In the genomic region with DNA sequence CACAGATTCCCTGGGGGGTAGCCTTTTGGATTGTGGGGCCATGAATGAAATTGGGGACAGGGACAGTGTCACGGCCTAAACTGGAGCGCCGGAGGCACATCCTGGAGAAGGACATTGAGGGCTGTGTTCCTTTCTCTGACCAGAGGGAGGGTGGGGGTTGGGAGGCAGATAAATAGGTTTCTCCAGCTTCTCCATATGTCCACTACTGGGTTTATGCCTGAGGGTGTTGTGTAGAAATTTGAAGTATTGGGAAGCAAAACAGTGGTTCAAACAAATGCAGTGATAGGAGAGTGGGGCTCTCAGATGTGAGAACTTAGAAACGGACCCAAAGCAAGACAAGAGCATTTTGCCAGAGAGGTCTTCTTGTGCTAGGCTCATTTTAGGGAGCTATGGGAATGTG, we compare ENCODE assay signal across 20 cellular contexts. TPM values are rescaled to one million over a fixed set of nuclear protein-coding genes. Genes with fewer than 3 reads are reported as not detected.
"Had no signal": no experiment of that assay in that cellular context is flagged by ENCODE, and none has a peak within 500 bp of the region (broad histone marks: within the 10 kb centered on the region; RNA-seq: fewer than 3 reads in every experiment).

No MANE protein-coding gene starts in this region.

- ATAC-seq: activated T-cell treated with anti-CD3 and anti-CD28 coated beads, Interleukin-2, amount 50 U/mL, for 72 hours; esophagus mucosa; mucosa of descending colon; stimulated activated naive B cell treated with anti-CD40 and anti-IgM and Interleukin-4, amounts not matched to agents 10 μg/mL and 1 μg/mL and 100 μg/mL, for 72 hours had no signal

- DNase-seq: activated CD4-positive, alpha-beta T cell treated with anti-CD3 and anti-CD28 coated beads, Interleukin-2, amount 50 U/mL, for 4 hours; activated effector memory CD4-positive, alpha-beta T cell treated with Interleukin-2 at 50 U/mL for 16 hours; activated naive CD4-positive, alpha-beta T cell treated with anti-CD3 and anti-CD28 coated beads, Interleukin-2, amount 10 ng/mL, durations not matched to agents 7 days and 5 days; activated T-cell treated with anti-CD3 and anti-CD28 coated beads, Interleukin-2, amount 50 U/mL, for 72 hours; amygdala; effector CD4-positive, alpha-beta T cell; foreskin melanocyte; mucosa of descending colon; posterior cingulate gyrus; sigmoid colon; stimulated activated CD4-positive, alpha-beta T cell treated with anti-CD3 and anti-CD28 coated beads, Interleukin-2, amount 100 ng/mL, for 48 hours; stimulated activated CD8-positive, alpha-beta memory T cell treated with anti-CD3 and anti-CD28 coated beads, Interleukin-4, amount 100 ng/mL, for 48 hours; stimulated activated naive B cell treated with anti-CD40 and anti-IgM and Interleukin-4, amounts not matched to agents 10 μg/mL and 1 μg/mL and 100 μg/mL, for 72 hours; T-helper 9 cell; transverse colon had no signal

- H3K4me3 ChIP-seq: hepatocyte, mucosa of descending colon, sigmoid colon, transverse colon, vagina had no signal

- H3K4me3 Mint-ChIP-seq: activated naive CD4-positive, alpha-beta T cell treated with anti-CD3 and anti-CD28 coated beads, Interleukin-2, amount 10 ng/mL, durations not matched to agents 7 days and 5 days; activated T-cell treated with anti-CD3 and anti-CD28 coated beads, Interleukin-2, amount 50 U/mL, for 72 hours; stimulated activated naive B cell treated with anti-CD40 and anti-IgM and Interleukin-4, amounts not matched to agents 10 μg/mL and 1 μg/mL and 100 μg/mL, for 72 hours had no signal

- H3K27ac Mint-ChIP-seq: activated naive CD4-positive, alpha-beta T cell treated with anti-CD3 and anti-CD28 coated beads, Interleukin-2, amount 10 ng/mL, durations not matched to agents 7 days and 5 days; activated T-cell treated with anti-CD3 and anti-CD28 coated beads, Interleukin-2, amount 50 U/mL, for 72 hours; stimulated activated naive B cell treated with anti-CD40 and anti-IgM and Interleukin-4, amounts not matched to agents 10 μg/mL and 1 μg/mL and 100 μg/mL, for 72 hours had no signal

- H3K27ac ChIP-seq: hepatocyte, sigmoid colon, transverse colon, vagina had no signal

- H3K36me3 Mint-ChIP-seq: activated naive CD4-positive, alpha-beta T cell treated with anti-CD3 and anti-CD28 coated beads, Interleukin-2, amount 10 ng/mL, durations not matched to agents 7 days and 5 days; stimulated activated naive B cell treated with anti-CD40 and anti-IgM and Interleukin-4, amounts not matched to agents 10 μg/mL and 1 μg/mL and 100 μg/mL, for 72 hours had no signal

- H3K4me1 Mint-ChIP-seq: activated naive CD4-positive, alpha-beta T cell treated with anti-CD3 and anti-CD28 coated beads, Interleukin-2, amount 10 ng/mL, durations not matched to agents 7 days and 5 days; stimulated activated naive B cell treated with anti-CD40 and anti-IgM and Interleukin-4, amounts not matched to agents 10 μg/mL and 1 μg/mL and 100 μg/mL, for 72 hours had no signal

- H3K27me3 ChIP-seq: hepatocyte, sigmoid colon, transverse colon, vagina had no signal

- H3K36me3 ChIP-seq: sigmoid colon, transverse colon, vagina had no signal

- H3K4me1 ChIP-seq: sigmoid colon, transverse colon, vagina had no signal

- FAIRE-seq: endothelial cell of umbilical vein had no signal

- H3K9me3 Mint-ChIP-seq: activated naive CD4-positive, alpha-beta T cell treated with anti-CD3 and anti-CD28 coated beads, Interleukin-2, amount 10 ng/mL, durations not matched to agents 7 days and 5 days; activated T-cell treated with anti-CD3 and anti-CD28 coated beads, Interleukin-2, amount 50 U/mL, for 72 hours; stimulated activated naive B cell treated with anti-CD40 and anti-IgM and Interleukin-4, amounts not matched to agents 10 μg/mL and 1 μg/mL and 100 μg/mL, for 72 hours had no signal

- H3K4me2 ChIP-seq: hepatocyte had no signal

- H3K9me3 ChIP-seq: mucosa of descending colon, sigmoid colon, transverse colon, vagina had no signal

- H2AFZ ChIP-seq: hepatocyte had no signal

RNA-seq across cellular contexts. Expression of gene TRIM71, which starts 34.3 kb away (rescaled TPM):
- total RNA-seq: endothelial cell of umbilical vein, esophagus mucosa, mucosa of descending colon, sigmoid colon, transverse colon, vagina had no signal
- polyA plus RNA-seq: endothelial cell of umbilical vein, liver, sigmoid colon had no signal
